In genomic region chr11:107218123-107219084, GRCh38 we compare ENCODE assay signal across 15 cellular contexts.
"Had no signal": no experiment of that assay in that cellular context is flagged by ENCODE, and none has a peak within 500 bp of the region (broad histone marks: within the 10 kb centered on the region; RNA-seq: fewer than 3 reads in every experiment).

No MANE protein-coding gene starts in this region.

- ATAC-seq: activated T-cell treated with anti-CD3 and anti-CD28 coated beads, Interleukin-2, amount 50 U/mL, for 72 hours; esophagus mucosa; left colon; mucosa of descending colon; naive thymus-derived CD8-positive, alpha-beta T cell had no signal

- H3K27ac Mint-ChIP-seq: activated CD4-positive, alpha-beta memory T cell treated with anti-CD3 and anti-CD28 coated beads for 36 hours; activated naive CD8-positive, alpha-beta T cell treated with anti-CD3 and anti-CD28 coated beads for 36 hours; activated T-cell treated with anti-CD3 and anti-CD28 coated beads, Interleukin-2, amount 50 U/mL, for 72 hours; naive thymus-derived CD8-positive, alpha-beta T cell; stimulated activated naive CD8-positive, alpha-beta T cell treated with anti-CD3 and anti-CD28 coated beads, Interleukin-15, Interleukin-2, amounts not matched to agents 100 ng/mL and 50 ng/mL, for 24 hours had no signal

- H3K9me3 ChIP-seq: breast epithelium, mucosa of descending colon had no signal

- DNase-seq: activated CD4-positive, alpha-beta memory T cell treated with anti-CD3 and anti-CD28 coated beads for 36 hours; activated CD8-positive, alpha-beta memory T cell treated with anti-CD3 and anti-CD28 coated beads, Interleukin-2, amount 50 U/mL, for 4 hours; activated gamma-delta T cell treated with Interleukin-2 at 50 U/mL for 16 hours; activated naive CD8-positive, alpha-beta T cell treated with anti-CD3 and anti-CD28 coated beads for 36 hours; activated T-cell treated with anti-CD3 and anti-CD28 coated beads, Interleukin-2, amount 50 U/mL, for 72 hours; dorsolateral prefrontal cortex; left colon; mucosa of descending colon; naive thymus-derived CD8-positive, alpha-beta T cell; stimulated activated CD4-positive, alpha-beta T cell treated with anti-CD3 and anti-CD28 coated beads, Interleukin-15, amount 100 ng/mL, for 24 hours; stimulated activated CD4-positive, alpha-beta T cell treated with anti-CD3 and anti-CD28 coated beads, Interleukin-4, amount 100 ng/mL, for 24 hours; T-helper 9 cell had no signal

- H3K27me3 Mint-ChIP-seq: activated CD4-positive, alpha-beta memory T cell treated with anti-CD3 and anti-CD28 coated beads for 36 hours; stimulated activated naive CD8-positive, alpha-beta T cell treated with anti-CD3 and anti-CD28 coated beads, Interleukin-15, Interleukin-2, amounts not matched to agents 100 ng/mL and 50 ng/mL, for 24 hours had no signal

- H3K4me1 Mint-ChIP-seq: activated naive CD8-positive, alpha-beta T cell treated with anti-CD3 and anti-CD28 coated beads for 36 hours; naive thymus-derived CD8-positive, alpha-beta T cell had no signal

- H3K9me3 Mint-ChIP-seq: activated CD4-positive, alpha-beta memory T cell treated with anti-CD3 and anti-CD28 coated beads for 36 hours; activated naive CD8-positive, alpha-beta T cell treated with anti-CD3 and anti-CD28 coated beads for 36 hours; stimulated activated naive CD8-positive, alpha-beta T cell treated with anti-CD3 and anti-CD28 coated beads, Interleukin-15, Interleukin-2, amounts not matched to agents 100 ng/mL and 50 ng/mL, for 24 hours had no signal

- H3K36me3 Mint-ChIP-seq: activated CD4-positive, alpha-beta memory T cell treated with anti-CD3 and anti-CD28 coated beads for 36 hours; activated naive CD8-positive, alpha-beta T cell treated with anti-CD3 and anti-CD28 coated beads for 36 hours had no signal

- H3K4me3 Mint-ChIP-seq: activated CD4-positive, alpha-beta memory T cell treated with anti-CD3 and anti-CD28 coated beads for 36 hours; activated naive CD8-positive, alpha-beta T cell treated with anti-CD3 and anti-CD28 coated beads for 36 hours; activated T-cell treated with anti-CD3 and anti-CD28 coated beads, Interleukin-2, amount 50 U/mL, for 72 hours; naive thymus-derived CD8-positive, alpha-beta T cell; stimulated activated naive CD8-positive, alpha-beta T cell treated with anti-CD3 and anti-CD28 coated beads, Interleukin-15, Interleukin-2, amounts not matched to agents 100 ng/mL and 50 ng/mL, for 24 hours had no signal

- H3K27ac ChIP-seq: breast epithelium, dorsolateral prefrontal cortex had no signal

- H3K4me1 ChIP-seq: breast epithelium had no signal

- H3K4me3 ChIP-seq: breast epithelium, dorsolateral prefrontal cortex, mucosa of descending colon had no signal

- H3K36me3 ChIP-seq: breast epithelium had no signal
